8 cellular contexts compared by ENCODE assay signal in the genomic region with DNA sequence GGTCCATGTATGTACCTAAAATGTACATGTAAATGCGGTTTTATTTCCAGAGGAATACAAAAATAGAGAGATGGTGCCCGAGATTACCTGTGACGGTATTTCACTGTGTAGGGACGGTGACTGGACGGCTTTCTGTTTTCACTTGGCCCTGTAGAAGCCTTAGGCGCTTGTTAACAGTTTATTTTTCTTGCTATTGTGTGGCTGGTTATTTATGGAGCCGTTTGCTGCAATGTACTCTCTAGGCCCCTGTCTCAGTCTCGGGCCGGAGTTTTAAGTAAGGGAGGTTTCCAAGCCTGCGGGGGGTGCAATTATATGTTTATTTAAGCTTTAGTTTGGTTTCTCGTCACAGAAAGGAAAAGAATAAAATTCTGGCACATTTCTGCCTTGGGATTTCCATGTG. TPM values are rescaled to one million over a fixed set of nuclear protein-coding genes. Genes with fewer than 3 reads are reported as not detected.
DNase-seq lines count a peak whose midpoint lies in the region; ATAC-seq and TF ChIP-seq lines count a peak whose summit lies in the region.

No MANE protein-coding gene starts in this region.

- no peaks in the 10 kb centered on the region for H3K9me3 ChIP-seq in SJSA1 (replicated peaks)

- H3K4me3 ChIP-seq in SJSA1, result peak overlapping the region; percentile 52
- peak overlapping the region; percentile 97 for H3K4me3 ChIP-seq in fibroblast of mammary gland (ENCODE audit: control insufficient read depth, low read depth, low read length)

- no peaks in the 10 kb centered on the region for H3K9me3 Mint-ChIP-seq in osteocyte (ENCODE audit: unreplicated experiment)

- ATAC-seq in GM18511 (IDR thresholded peaks at IDR 0.05; ENCODE audit: unreplicated experiment) (peak; percentile 24), HG02938 (IDR thresholded peaks at IDR 0.05; ENCODE audit: unreplicated experiment) (peak; percentile 18)

- peaks cover 12% of the 10 kb centered on the region for H3K4me1 ChIP-seq in SJSA1 (replicated peaks)

- peak overlapping the region; percentile 91 for H3K27ac ChIP-seq in SJSA1

- no peaks in the 10 kb centered on the region for H3K27me3 ChIP-seq in SJSA1 (replicated peaks)

- TF ChIP-seq CTCF in fibroblast of mammary gland (conservative IDR thresholded peaks at IDR 0.05; ENCODE audit: control insufficient read depth, insufficient read depth, low read depth, low read length) (no peak), osteocyte (IDR thresholded peaks at IDR 0.05) (no peak)

- DNase-seq in AG08396 (ENCODE audit: low spot score), result peak; percentile 8
- DNase-seq in SJSA1 (ENCODE audit: low read depth in 1 of 2, low spot score in 2 of 2), result peak in 1 of 2 experiments; percentile 39
- DNase-seq in fibroblast of mammary gland (ENCODE audit: low read depth), result no peak
- DNase-seq in osteocyte (ENCODE audit: extremely low spot score, unreplicated experiment), result no peak
- DNase-seq in KBM-7, result no peak
- DNase-seq in NCI-H1048 (lab: John Stamatoyannopoulos, UW), result no peak

- H3K36me3 Mint-ChIP-seq in osteocyte (ENCODE audit: unreplicated experiment), result peaks cover 6% of the 10 kb centered on the region

- H3K4me3 Mint-ChIP-seq in osteocyte (ENCODE audit: unreplicated experiment), result peak overlapping the region; percentile 93

- peak overlapping the region; percentile 98 for H3K27ac Mint-ChIP-seq in osteocyte (ENCODE audit: unreplicated experiment)

- in situ Hi-C loops in KBM-7 (cut with MboI; ENCODE audit: low pct_unique_long_range_greater_than_20kb, low sequenced_read_pairs), result no loop called here

- H3K4me1 Mint-ChIP-seq in osteocyte (ENCODE audit: unreplicated experiment), result peaks cover 16% of the 10 kb centered on the region

- no peaks in the 10 kb centered on the region for H3K27me3 Mint-ChIP-seq in osteocyte (ENCODE audit: unreplicated experiment)

- H3K36me3 ChIP-seq in SJSA1, result peaks cover 3% of the 10 kb centered on the region; the same call in 1 of the 2 replicates

RNA-seq across cellular contexts. Expression of a gene that starts 0.4 kb away (rescaled TPM):
- total RNA-seq in SJSA1 (2014; rRNA removed; shearing (Covaris generic)), result 2.5 and 5.4 TPM in 2 replicates
- 6.6 and 7.5 TPM in 2 replicates for total RNA-seq in osteocyte

RNA-seq across cellular contexts. Expression of a gene that starts 0.7 kb away (rescaled TPM):
- total RNA-seq in SJSA1 (2014; rRNA removed; shearing (Covaris generic)), result 39.6 and 49.7 TPM in 2 replicates
- total RNA-seq in osteocyte, result 17.9 and 20.0 TPM in 2 replicates
